1 cellular context compared by ENCODE assay signal in the genomic region with DNA sequence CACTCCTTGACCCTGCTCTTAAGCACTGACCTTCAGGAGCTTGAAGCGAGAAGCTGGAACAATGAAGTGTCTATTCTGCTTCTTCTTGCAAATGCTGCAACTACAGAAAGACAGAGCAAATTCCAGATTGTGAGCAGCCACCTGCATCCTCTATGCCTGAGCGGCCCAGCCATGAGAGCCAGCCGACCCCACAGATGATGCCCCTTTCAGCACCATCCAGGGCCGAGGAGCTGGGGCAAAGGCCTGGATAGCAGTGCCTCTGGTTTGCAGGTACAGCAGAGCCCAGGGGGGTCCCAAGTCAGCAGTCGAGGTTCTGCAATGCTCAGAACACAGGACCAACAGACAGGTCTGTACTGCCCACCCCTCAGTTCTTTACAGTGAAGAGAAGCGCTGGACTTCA.
TF ChIP-seq lines count a peak whose summit lies in the region.

No MANE protein-coding gene starts in this region.

TF ChIP-seq in HepG2, 621 proteins besides CTCF, POLR2A, EP300 and RAD21:
- TF ChIP-seq, protein P1, sequence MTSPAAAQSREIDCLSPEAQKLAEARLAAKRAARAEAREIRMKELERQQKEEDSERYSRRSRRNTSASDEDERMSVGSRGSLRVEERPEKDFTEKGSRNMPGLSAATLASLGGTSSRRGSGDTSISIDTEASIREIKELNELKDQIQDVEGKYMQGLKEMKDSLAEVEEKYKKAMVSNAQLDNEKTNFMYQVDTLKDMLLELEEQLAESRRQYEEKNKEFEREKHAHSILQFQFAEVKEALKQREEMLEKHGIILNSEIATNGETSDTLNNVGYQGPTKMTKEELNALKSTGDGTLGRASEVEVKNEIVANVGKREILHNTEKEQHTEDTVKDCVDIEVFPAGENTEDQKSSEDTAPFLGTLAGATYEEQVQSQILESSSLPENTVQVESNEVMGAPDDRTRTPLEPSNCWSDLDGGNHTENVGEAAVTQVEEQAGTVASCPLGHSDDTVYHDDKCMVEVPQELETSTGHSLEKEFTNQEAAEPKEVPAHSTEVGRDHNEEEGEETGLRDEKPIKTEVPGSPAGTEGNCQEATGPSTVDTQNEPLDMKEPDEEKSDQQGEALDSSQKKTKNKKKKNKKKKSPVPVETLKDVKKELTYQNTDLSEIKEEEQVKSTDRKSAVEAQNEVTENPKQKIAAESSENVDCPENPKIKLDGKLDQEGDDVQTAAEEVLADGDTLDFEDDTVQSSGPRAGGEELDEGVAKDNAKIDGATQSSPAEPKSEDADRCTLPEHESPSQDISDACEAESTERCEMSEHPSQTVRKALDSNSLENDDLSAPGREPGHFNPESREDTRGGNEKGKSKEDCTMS (CRISPR knock-in tag; conservative IDR thresholded peaks at IDR 0.05): no peak
- TF ChIP-seq ZNF556 (CRISPR knock-in tag; IDR thresholded peaks at IDR 0.05; ENCODE audit: borderline replicate concordance): no peak
- peak; percentile 31 for TF ChIP-seq AGO2 (optimal IDR thresholded peaks at IDR 0.05; ENCODE audit: low read depth, low read length)
- no peak for TF ChIP-seq ZNF737 (CRISPR knock-in tag; IDR thresholded peaks at IDR 0.05; ENCODE audit: borderline replicate concordance)
- TF ChIP-seq, protein P2, sequence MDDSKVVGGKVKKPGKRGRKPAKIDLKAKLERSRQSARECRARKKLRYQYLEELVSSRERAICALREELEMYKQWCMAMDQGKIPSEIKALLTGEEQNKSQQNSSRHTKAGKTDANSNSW (CRISPR knock-in tag; IDR thresholded peaks at IDR 0.05; ENCODE audit: borderline replicate concordance): no peak
- no peak for TF ChIP-seq ZNF510 (CRISPR knock-in tag; IDR thresholded peaks at IDR 0.05; ENCODE audit: low read depth)
- no peak for TF ChIP-seq KLF11 (CRISPR knock-in tag; IDR thresholded peaks at IDR 0.05)
- no peak for TF ChIP-seq ZNF235 (CRISPR knock-in tag; IDR thresholded peaks at IDR 0.05; ENCODE audit: borderline replicate concordance)
- no peak for TF ChIP-seq FOXA3 (CRISPR knock-in tag; IDR thresholded peaks at IDR 0.05)
- TF ChIP-seq RBM22 (optimal IDR thresholded peaks at IDR 0.05; ENCODE audit: low read length): peak; percentile 62
- no peak for TF ChIP-seq HES4 (CRISPR knock-in tag; IDR thresholded peaks at IDR 0.05; ENCODE audit: borderline replicate concordance)
- TF ChIP-seq, protein P3, sequence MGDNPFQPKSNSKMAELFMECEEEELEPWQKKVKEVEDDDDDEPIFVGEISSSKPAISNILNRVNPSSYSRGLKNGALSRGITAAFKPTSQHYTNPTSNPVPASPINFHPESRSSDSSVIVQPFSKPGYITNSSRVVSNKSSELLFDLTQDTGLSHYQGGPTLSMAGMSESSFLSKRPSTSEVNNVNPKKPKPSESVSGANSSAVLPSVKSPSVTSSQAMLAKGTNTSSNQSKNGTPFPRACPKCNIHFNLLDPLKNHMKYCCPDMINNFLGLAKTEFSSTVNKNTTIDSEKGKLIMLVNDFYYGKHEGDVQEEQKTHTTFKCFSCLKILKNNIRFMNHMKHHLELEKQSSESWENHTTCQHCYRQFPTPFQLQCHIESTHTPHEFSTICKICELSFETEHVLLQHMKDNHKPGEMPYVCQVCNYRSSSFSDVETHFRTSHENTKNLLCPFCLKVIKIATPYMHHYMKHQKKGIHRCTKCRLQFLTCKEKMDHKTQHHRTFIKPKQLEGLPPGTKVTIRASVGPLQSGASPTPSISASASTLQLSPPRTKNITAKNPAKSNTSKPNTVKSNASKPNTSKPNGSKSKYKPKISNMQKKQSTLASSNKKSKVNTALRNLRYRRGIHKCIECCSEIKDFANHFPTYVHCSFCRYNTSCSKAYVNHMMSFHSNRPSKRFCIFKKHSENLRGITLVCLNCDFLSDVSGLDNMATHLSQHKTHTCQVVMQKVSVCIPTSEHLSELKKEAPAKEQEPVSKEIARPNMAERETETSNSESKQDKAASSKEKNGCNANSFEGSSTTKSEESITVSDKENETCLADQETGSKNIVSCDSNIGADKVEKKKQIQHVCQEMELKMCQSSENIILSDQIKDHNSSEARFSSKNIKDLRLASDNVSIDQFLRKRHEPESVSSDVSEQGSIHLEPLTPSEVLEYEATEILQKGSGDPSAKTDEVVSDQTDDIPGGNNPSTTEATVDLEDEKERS (CRISPR knock-in tag; IDR thresholded peaks at IDR 0.05): no peak
- TF ChIP-seq POLR2AphosphoS5 (IDR thresholded peaks at IDR 0.05; ENCODE audit: low read depth, low read length): 0 out of 2 replicates have a peak, but pooled peaks have one; percentile 29
- no peak for TF ChIP-seq DNMT3B (CRISPR knock-in tag; conservative IDR thresholded peaks at IDR 0.05)
- no peak for TF ChIP-seq FOSL2 (CRISPR knock-in tag; IDR thresholded peaks at IDR 0.05)
- TF ChIP-seq, protein P4, sequence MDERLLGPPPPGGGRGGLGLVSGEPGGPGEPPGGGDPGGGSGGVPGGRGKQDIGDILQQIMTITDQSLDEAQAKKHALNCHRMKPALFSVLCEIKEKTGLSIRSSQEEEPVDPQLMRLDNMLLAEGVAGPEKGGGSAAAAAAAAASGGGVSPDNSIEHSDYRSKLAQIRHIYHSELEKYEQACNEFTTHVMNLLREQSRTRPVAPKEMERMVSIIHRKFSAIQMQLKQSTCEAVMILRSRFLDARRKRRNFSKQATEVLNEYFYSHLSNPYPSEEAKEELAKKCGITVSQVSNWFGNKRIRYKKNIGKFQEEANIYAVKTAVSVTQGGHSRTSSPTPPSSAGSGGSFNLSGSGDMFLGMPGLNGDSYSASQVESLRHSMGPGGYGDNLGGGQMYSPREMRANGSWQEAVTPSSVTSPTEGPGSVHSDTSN (CRISPR knock-in tag; IDR thresholded peaks at IDR 0.05): no peak
- no peak for TF ChIP-seq CEBPG (CRISPR knock-in tag; IDR thresholded peaks at IDR 0.05)
- TF ChIP-seq ZBTB3 (CRISPR knock-in tag; IDR thresholded peaks at IDR 0.05; ENCODE audit: borderline replicate concordance, low read depth): no peak
